In genomic region chr7:135211179-135211945, GRCh38 we compare ENCODE assay signal across 1 cellular context.
TF ChIP-seq lines count a peak whose summit lies in the region.

TSS of gene WDR91 (minus strand) at chr7:135211526. CDS start at chr7:135211502, 24 bp downstream.

TF ChIP-seq in K562, 482 proteins besides CTCF, POLR2A, EP300 and RAD21 (continued from another document and continues in another):
- no peak for TF ChIP-seq ZNF318 (IDR thresholded peaks at IDR 0.05; ENCODE audit: borderline replicate concordance in 1 of 2, low read depth in 1 of 2)
- no peak for TF ChIP-seq ZNF282 (CRISPR knock-in tag; IDR thresholded peaks at IDR 0.05)
- no peak for TF ChIP-seq HNRNPUL1 (IDR thresholded peaks at IDR 0.05; ENCODE audit: low read length)
- TF ChIP-seq TRIM28 (IDR thresholded peaks at IDR 0.05) = 0 out of 2 replicates have a peak, but pooled peaks have one; percentile 17
- no peak for TF ChIP-seq MIER1 (IDR thresholded peaks at IDR 0.05; ENCODE audit: low read depth)
- no peak for TF ChIP-seq BACH1 (tag; IDR thresholded peaks at IDR 0.05)
- TF ChIP-seq CC2D1A (IDR thresholded peaks at IDR 0.05) = no peak
- no peak for TF ChIP-seq DNMT1 (IDR thresholded peaks at IDR 0.05)
- no peak for TF ChIP-seq CEBPB (tag; IDR thresholded peaks at IDR 0.05)
- TF ChIP-seq ZNF445 (CRISPR knock-in tag; IDR thresholded peaks at IDR 0.05; ENCODE audit: low read depth) = no peak
- TF ChIP-seq ZNF584 (CRISPR knock-in tag; IDR thresholded peaks at IDR 0.05; ENCODE audit: low read depth) = no peak
- TF ChIP-seq FOXJ2 (tag; IDR thresholded peaks at IDR 0.05) = no peak
- TF ChIP-seq KHSRP (IDR thresholded peaks at IDR 0.05) = no peak
- peak; percentile 32; the same call in 1 of the 2 replicates for TF ChIP-seq CHD2 (IDR thresholded peaks at IDR 0.05; ENCODE audit: low read depth, low read length)
- no peak for TF ChIP-seq ZNF277 (CRISPR knock-in tag; IDR thresholded peaks at IDR 0.05; ENCODE audit: borderline replicate concordance)
- TF ChIP-seq SLC30A9 (CRISPR knock-in tag; IDR thresholded peaks at IDR 0.05) = no peak
- no peak for TF ChIP-seq ARID1B (IDR thresholded peaks at IDR 0.05)
- no peak for TF ChIP-seq THRB (CRISPR knock-in tag; conservative IDR thresholded peaks at IDR 0.05)
- no peak for TF ChIP-seq ZNF449 (CRISPR knock-in tag; IDR thresholded peaks at IDR 0.05)
- TF ChIP-seq TFAM (CRISPR knock-in tag; conservative IDR thresholded peaks at IDR 0.05) = no peak
- no peak for TF ChIP-seq MAFG (tag; conservative IDR thresholded peaks at IDR 0.05)
- TF ChIP-seq ZMIZ1 (IDR thresholded peaks at IDR 0.05; ENCODE audit: low read depth in 2 of 2, low read length in 2 of 2) = no peak
- no peak for TF ChIP-seq ZNF75A (CRISPR knock-in tag; IDR thresholded peaks at IDR 0.05)
- TF ChIP-seq TAL1 (IDR thresholded peaks at IDR 0.05) = no peak
- no peak for TF ChIP-seq MCM5 (IDR thresholded peaks at IDR 0.05; ENCODE audit: low read depth)
- peak; percentile 15; the same call in 1 of the 2 replicates for TF ChIP-seq MBD2 (IDR thresholded peaks at IDR 0.05; ENCODE audit: borderline replicate concordance, low read depth)
- no peak for TF ChIP-seq ZNF41 (CRISPR knock-in tag; conservative IDR thresholded peaks at IDR 0.05)
- peak; percentile 49 for TF ChIP-seq ZNF143 (CRISPR knock-in tag; IDR thresholded peaks at IDR 0.05)
- TF ChIP-seq ZNF253 (CRISPR knock-in tag; conservative IDR thresholded peaks at IDR 0.05) = no peak
- TF ChIP-seq SAFB (IDR thresholded peaks at IDR 0.05; ENCODE audit: borderline replicate concordance, low read depth, low read length) = peak; percentile 81
- peak; percentile 60 for TF ChIP-seq PKNOX1 (IDR thresholded peaks at IDR 0.05)
- TF ChIP-seq THRA (IDR thresholded peaks at IDR 0.05) = no peak
- TF ChIP-seq GTF3C2 (IDR thresholded peaks at IDR 0.05; ENCODE audit: borderline replicate concordance, extremely low read depth, insufficient read length) = no peak
- TF ChIP-seq TSC22D4 (tag; IDR thresholded peaks at IDR 0.05) = no peak
- TF ChIP-seq NUFIP1 (IDR thresholded peaks at IDR 0.05; ENCODE audit: partially characterized antibody) = no peak
- TF ChIP-seq THAP12 (CRISPR knock-in tag; IDR thresholded peaks at IDR 0.05) = peak; percentile 73; the same call in 1 of the 2 replicates
- peak; percentile 48; the same call in 1 of the 2 replicates for TF ChIP-seq SMARCE1 (IDR thresholded peaks at IDR 0.05)
